Comparison of ENCODE assay signal across 10 cellular contexts in genomic region chr2:225052703-225053102, GRCh38. TPM values are rescaled to one million over a fixed set of nuclear protein-coding genes. Genes with fewer than 3 reads are reported as not detected.
DNase-seq lines count a peak whose midpoint lies in the region; ATAC-seq and TF ChIP-seq lines count a peak whose summit lies in the region.
"Had no signal": no experiment of that assay in that cellular context is flagged by ENCODE, and none has a peak within 500 bp of the region (broad histone marks: within the 10 kb centered on the region; RNA-seq: fewer than 3 reads in every experiment).

No MANE protein-coding gene starts in this region.

- TF ChIP-seq CTCF in DND-41 (IDR thresholded peaks at IDR 0.05; ENCODE audit: borderline replicate concordance, extremely low read depth, low read length, poor library complexity, severe bottlenecking), result no peak
- TF ChIP-seq CTCF in left ventricle myocardium inferior (IDR thresholded peaks at IDR 0.05; ENCODE audit: borderline replicate concordance), result no peak
- no peak for TF ChIP-seq CTCF in brain microvascular endothelial cell (IDR thresholded peaks at IDR 0.05; ENCODE audit: low read depth, low read length, missing control alignments)

- peak overlapping the region; percentile 29 for H3K4me3 Mint-ChIP-seq in activated T-helper 1 cell treated with anti-CD3 and anti-CD28 coated beads, Interleukin-12 subunit alpha, Interleukin-12 subunit beta, Interleukin-2, Interleukin-4 antibody, amounts not matched to agents 30 ng/mL and 10 ng/mL and 1 ng/mL, durations not matched to agents 14 hours and 24 hours and 36 hours

- H3K36me3 ChIP-seq in DND-41 (ENCODE audit: insufficient read depth, low read length) (no peaks in the 10 kb centered on the region), left ventricle myocardium inferior (no peaks in the 10 kb centered on the region), brain microvascular endothelial cell (replicated peaks) (no peaks in the 10 kb centered on the region)
- H3K36me3 ChIP-seq: pancreas had no signal

- H3K9ac ChIP-seq in DND-41 (ENCODE audit: low read depth, low read length), result peak overlapping the region; percentile 45

- no peaks in the 10 kb centered on the region for H3K27me3 ChIP-seq in DND-41 (ENCODE audit: insufficient read depth, low read length, poor library complexity)
- no peaks in the 10 kb centered on the region for H3K27me3 ChIP-seq in left ventricle myocardium inferior (ENCODE audit: low read depth)
- no peaks in the 10 kb centered on the region for H3K27me3 ChIP-seq in brain microvascular endothelial cell (replicated peaks)
- H3K27me3 ChIP-seq: pancreas had no signal

- no peaks in the 10 kb centered on the region for H3K79me2 ChIP-seq in DND-41 (ENCODE audit: insufficient read depth, low read length)

- DNase-seq in DND-41 (peak; percentile 74), substantia nigra (lab: John Stamatoyannopoulos, UW) (no peak), hypothalamus (lab: John Stamatoyannopoulos, UW) (no peak), left ventricle myocardium inferior (no peak), brain microvascular endothelial cell (no peak)
- DNase-seq in activated T-helper 1 cell treated with anti-CD3 and anti-CD28 coated beads, Interleukin-12 subunit alpha, Interleukin-12 subunit beta, Interleukin-2, Interleukin-4 antibody, amounts not matched to agents 30 ng/mL and 10 ng/mL and 1 ng/mL, durations not matched to agents 14 hours and 24 hours and 36 hours (ENCODE audit: low spot score), result peak; percentile 50
- DNase-seq: anterior cingulate cortex, pancreas had no signal

- peaks cover 7% of the 10 kb centered on the region for H3K27me3 Mint-ChIP-seq in activated T-helper 1 cell treated with anti-CD3 and anti-CD28 coated beads, Interleukin-12 subunit alpha, Interleukin-12 subunit beta, Interleukin-2, Interleukin-4 antibody, amounts not matched to agents 30 ng/mL and 10 ng/mL and 1 ng/mL, durations not matched to agents 14 hours and 24 hours and 36 hours (ENCODE audit: insufficient read depth)

- H3K27ac ChIP-seq in DND-41 (ENCODE audit: low read length) (peak overlapping the region; percentile 86), substantia nigra (ENCODE audit: low read depth, low read length, poor library complexity, severe bottlenecking) (no peak overlapping the region), left ventricle myocardium inferior (replicated peaks) (no peak overlapping the region), brain microvascular endothelial cell (no peak overlapping the region)
- H3K27ac ChIP-seq: pancreas had no signal

- H4K20me1 ChIP-seq in DND-41 (ENCODE audit: insufficient read depth, low read length), result no peaks in the 10 kb centered on the region

- H3K4me1 Mint-ChIP-seq in activated T-helper 1 cell treated with anti-CD3 and anti-CD28 coated beads, Interleukin-12 subunit alpha, Interleukin-12 subunit beta, Interleukin-2, Interleukin-4 antibody, amounts not matched to agents 30 ng/mL and 10 ng/mL and 1 ng/mL, durations not matched to agents 14 hours and 24 hours and 36 hours (ENCODE audit: low read depth), result peaks cover 69% of the 10 kb centered on the region

- H3K27ac Mint-ChIP-seq in activated T-helper 1 cell treated with anti-CD3 and anti-CD28 coated beads, Interleukin-12 subunit alpha, Interleukin-12 subunit beta, Interleukin-2, Interleukin-4 antibody, amounts not matched to agents 30 ng/mL and 10 ng/mL and 1 ng/mL, durations not matched to agents 14 hours and 24 hours and 36 hours, result peak overlapping the region; percentile 95

- peak overlapping the region in 1 of 2 experiments; percentile 17; a peak in 1 of 4 replicates for H3K4me3 ChIP-seq in DND-41 (ENCODE audit: low read depth in 1 of 2, low read length in 2 of 2)
- H3K4me3 ChIP-seq in left ventricle myocardium inferior, result no peak overlapping the region
- no peak overlapping the region for H3K4me3 ChIP-seq in brain microvascular endothelial cell (ENCODE audit: low read depth, low read length)
- H3K4me3 ChIP-seq: pancreas had no signal

- H3K4me2 ChIP-seq in DND-41 (ENCODE audit: insufficient read depth, low read length), result peak overlapping the region; percentile 52

- H3K4me1 ChIP-seq in DND-41 (ENCODE audit: insufficient read depth, low read length), result peaks cover 39% of the 10 kb centered on the region
- H3K4me1 ChIP-seq in left ventricle myocardium inferior, result no peaks in the 10 kb centered on the region
- H3K4me1 ChIP-seq: pancreas had no signal

- H3K9me3 ChIP-seq in DND-41 (ENCODE audit: insufficient read depth, low read length, severe bottlenecking) (no peaks in the 10 kb centered on the region), left ventricle myocardium inferior (replicated peaks) (no peaks in the 10 kb centered on the region)
- H3K9me3 ChIP-seq: pancreas had no signal

- ATAC-seq in DND-41 (ENCODE audit: insufficient read depth, low read depth) (peak; percentile 99), GM19395 (IDR thresholded peaks at IDR 0.05; ENCODE audit: unreplicated experiment) (peak; percentile 94), HG03159 (IDR thresholded peaks at IDR 0.05; ENCODE audit: unreplicated experiment) (peak; percentile 71)

- peaks cover 4% of the 10 kb centered on the region for H3K36me3 Mint-ChIP-seq in activated T-helper 1 cell treated with anti-CD3 and anti-CD28 coated beads, Interleukin-12 subunit alpha, Interleukin-12 subunit beta, Interleukin-2, Interleukin-4 antibody, amounts not matched to agents 30 ng/mL and 10 ng/mL and 1 ng/mL, durations not matched to agents 14 hours and 24 hours and 36 hours (ENCODE audit: low read depth)

- H3K9me3 Mint-ChIP-seq in activated T-helper 1 cell treated with anti-CD3 and anti-CD28 coated beads, Interleukin-12 subunit alpha, Interleukin-12 subunit beta, Interleukin-2, Interleukin-4 antibody, amounts not matched to agents 30 ng/mL and 10 ng/mL and 1 ng/mL, durations not matched to agents 14 hours and 24 hours and 36 hours, result peaks cover 6% of the 10 kb centered on the region

- H2AFZ ChIP-seq in DND-41 (ENCODE audit: low read depth, low read length), result peak overlapping the region; percentile 55

- in situ Hi-C loops in brain microvascular endothelial cell (cut with HindIII; ENCODE audit: low pct_ligation_motif_present, low sequenced_read_pairs), result no loop called here

- intact Hi-C loops in activated T-helper 1 cell treated with anti-CD3 and anti-CD28 coated beads, Interleukin-12 subunit alpha, Interleukin-12 subunit beta, Interleukin-2, Interleukin-4 antibody, amounts not matched to agents 30 ng/mL and 10 ng/mL and 1 ng/mL, durations not matched to agents 14 hours and 24 hours and 36 hours (cut with micrococcal nuclease), result loop anchor here (1.0 to 2.0 kb wide), 2 partner anchors 11 to 14 kb away; no protein-coding TSS in a partner anchor
- intact Hi-C loops in left ventricle myocardium inferior (cut with micrococcal nuclease), result no loop called here

RNA-seq across cellular contexts. Expression of gene DOCK10, which starts 10.4 kb away (rescaled TPM):
- total RNA-seq in activated T-helper 1 cell treated with anti-CD3 and anti-CD28 coated beads, Interleukin-12 subunit alpha, Interleukin-12 subunit beta, Interleukin-2, Interleukin-4 antibody, amounts not matched to agents 30 ng/mL and 10 ng/mL and 1 ng/mL, durations not matched to agents 14 hours and 24 hours and 36 hours, result 144 and 159 TPM in 2 replicates
- total RNA-seq in left ventricle myocardium inferior, result 1.6 TPM

Comparison
In these comparisons a context has a peak if more than half of its experiments do, and no peak if none do; other contexts are left out.
1. DNase-seq: peak in DND-41 (single experiment) and activated T-helper 1 cell treated with anti-CD3 and anti-CD28 coated beads, Interleukin-12 subunit alpha, Interleukin-12 subunit beta, Interleukin-2, Interleukin-4 antibody, amounts not matched to agents 30 ng/mL and 10 ng/mL and 1 ng/mL, durations not matched to agents 14 hours and 24 hours and 36 hours (single experiment); none in substantia nigra (0 of 49), hypothalamus (0 of 51), left ventricle myocardium inferior (single experiment) and brain microvascular endothelial cell (single experiment).
2. RNA of gene DOCK10, which starts 10.4 kb away (total RNA-seq): 144 to 159 TPM in activated T-helper 1 cell treated with anti-CD3 and anti-CD28 coated beads, Interleukin-12 subunit alpha, Interleukin-12 subunit beta, Interleukin-2, Interleukin-4 antibody, amounts not matched to agents 30 ng/mL and 10 ng/mL and 1 ng/mL, durations not matched to agents 14 hours and 24 hours and 36 hours; 1.6 TPM in left ventricle myocardium inferior (single experiment); every median in the first group is over 10 times any median in the second.
3. Peak in every context shown above with its lines, with median percentiles within 50 percentile points of each other: ATAC-seq.